ENCODE assay signal across 15 cellular contexts in the genomic region with DNA sequence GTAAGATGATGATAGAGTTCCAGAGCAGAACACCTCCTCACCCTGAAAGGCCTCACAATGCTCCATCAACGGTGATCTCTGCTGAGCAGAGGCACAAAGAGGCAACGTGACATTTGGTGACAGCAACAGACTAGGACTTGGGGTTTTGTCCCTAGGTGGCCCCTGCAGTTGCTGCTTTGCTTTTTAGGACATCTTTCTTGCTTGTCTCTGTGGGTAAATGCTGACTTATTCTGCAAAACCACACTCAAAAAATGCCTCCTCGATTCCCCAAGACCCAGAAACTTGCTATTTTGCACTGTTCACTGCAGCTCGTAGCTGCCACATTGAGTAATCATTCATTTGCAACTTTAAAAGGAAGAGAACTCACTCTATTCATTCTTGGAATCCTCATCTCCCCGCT.
A peak's percentile ranks its signal among the peaks of the same experiment; 100 is the strongest.
DNase-seq lines count a peak whose midpoint lies in the region; ATAC-seq and TF ChIP-seq lines count a peak whose summit lies in the region.
"Had no signal": no experiment of that assay in that cellular context is flagged by ENCODE, and none has a peak within 500 bp of the region (broad histone marks: within the 10 kb centered on the region; RNA-seq: fewer than 3 reads in every experiment).

No MANE protein-coding gene starts in this region.

- H3K4me1 ChIP-seq in vagina, result no peaks in the 10 kb centered on the region
- H3K4me1 ChIP-seq: left ventricle myocardium inferior had no signal

- no peaks in the 10 kb centered on the region for H3K27me3 ChIP-seq in vagina

- peak overlapping the region; percentile 15 for H3K27ac ChIP-seq in vagina
- H3K27ac ChIP-seq: left ventricle myocardium inferior had no signal

- DNase-seq in activated naive CD4-positive, alpha-beta T cell treated with anti-CD3 and anti-CD28 coated beads, Interleukin-2, amount 50 U/mL, for 72 hours (ENCODE audit: low spot score in 2 of 2), result peak in 1 of 2 donors; percentile 23
- no peak for DNase-seq in activated naive CD4-positive, alpha-beta T cell treated with anti-CD3 and anti-CD28 coated beads, Interleukin-2, amount 50 U/mL, for 16 hours
- DNase-seq in activated B cell treated with CpG ODN at 0.5 μM for 24 hours (no peak), vagina (ENCODE audit: extremely low spot score in 2 of 2) (no peak), cerebellar nuclear complex (lab: John Stamatoyannopoulos, UW) (no peak), NCI-H69 (lab: John Stamatoyannopoulos, UW) (no peak)
- DNase-seq: aorta; effector memory CD8-positive, alpha-beta T cell; glutamatergic neuron; left ventricle myocardium inferior; nucleus accumbens; stimulated activated naive CD4-positive, alpha-beta T cell had no signal

- peak; percentile 15 to 73 for ATAC-seq in activated naive CD4-positive, alpha-beta T cell treated with anti-CD3 and anti-CD28 coated beads, Interleukin-2, amount 50 U/mL, for 72 hours
- ATAC-seq in HG02642 (IDR thresholded peaks at IDR 0.05; ENCODE audit: poor library complexity, unreplicated experiment) (peak; percentile 39), activated B cell treated with CpG ODN at 0.5 μM for 24 hours (ENCODE audit: low read depth) (no peak), GM21515 (IDR thresholded peaks at IDR 0.05; ENCODE audit: unreplicated experiment) (no peak)
- ATAC-seq: effector memory CD8-positive, alpha-beta T cell had no signal

- intact Hi-C loops in activated B cell treated with CpG ODN at 0.5 μM for 24 hours (cut with micrococcal nuclease) (loop anchor here (5.0 kb wide), 1 partner anchor 211 kb away; a partner anchor contains a TSS), vagina (cut with DNase I) (no loop called here)

- no peaks in the 10 kb centered on the region for H3K9me3 ChIP-seq in vagina
- H3K9me3 ChIP-seq: left ventricle myocardium inferior had no signal

- POLR2A ChIA-PET in activated B cell treated with CpG ODN at 0.5 μM for 24 hours (lab: Charles Lee), result no interaction called here

- H3K36me3 ChIP-seq in vagina, result no peaks in the 10 kb centered on the region
- H3K36me3 ChIP-seq: left ventricle myocardium inferior had no signal

- CTCF ChIA-PET in activated B cell treated with CpG ODN at 0.5 μM for 24 hours (lab: Charles Lee), result no interaction called here

- no peak overlapping the region for H3K4me3 ChIP-seq in vagina
- H3K4me3 ChIP-seq: left ventricle myocardium inferior had no signal

- peaks cover 64% of the 10 kb centered on the region for H3K4me1 Mint-ChIP-seq in activated B cell treated with CpG ODN at 0.5 μM for 24 hours

- H3K9me3 Mint-ChIP-seq in activated naive CD4-positive, alpha-beta T cell treated with anti-CD3 and anti-CD28 coated beads, Interleukin-2, amount 50 U/mL, for 72 hours, result no peaks in the 10 kb centered on the region
- no peaks in the 10 kb centered on the region for H3K9me3 Mint-ChIP-seq in activated B cell treated with CpG ODN at 0.5 μM for 24 hours
- H3K9me3 Mint-ChIP-seq: effector memory CD8-positive, alpha-beta T cell; IgD-negative memory B cell had no signal

- TF ChIP-seq CTCF in activated B cell treated with CpG ODN at 0.5 μM for 24 hours (IDR thresholded peaks at IDR 0.05), result no peak
- no peak for TF ChIP-seq CTCF in vagina (IDR thresholded peaks at IDR 0.05)

- H3K27ac Mint-ChIP-seq in activated naive CD4-positive, alpha-beta T cell treated with anti-CD3 and anti-CD28 coated beads, Interleukin-2, amount 50 U/mL, for 72 hours, result no peak overlapping the region
- H3K27ac Mint-ChIP-seq in activated B cell treated with CpG ODN at 0.5 μM for 24 hours, result peak overlapping the region; percentile 37
- H3K27ac Mint-ChIP-seq: effector memory CD8-positive, alpha-beta T cell had no signal

- peaks cover 2% of the 10 kb centered on the region for H3K27me3 Mint-ChIP-seq in activated B cell treated with CpG ODN at 0.5 μM for 24 hours

- H3K4me3 Mint-ChIP-seq in activated B cell treated with CpG ODN at 0.5 μM for 24 hours, result no peak overlapping the region
- H3K4me3 Mint-ChIP-seq: effector memory CD8-positive, alpha-beta T cell had no signal

- H3K36me3 Mint-ChIP-seq in activated naive CD4-positive, alpha-beta T cell treated with anti-CD3 and anti-CD28 coated beads, Interleukin-2, amount 50 U/mL, for 72 hours, result no peaks in the 10 kb centered on the region
- H3K36me3 Mint-ChIP-seq in activated B cell treated with CpG ODN at 0.5 μM for 24 hours (ENCODE audit: low read depth), result no peaks in the 10 kb centered on the region
- H3K36me3 Mint-ChIP-seq: IgD-negative memory B cell had no signal

- TF ChIP-seq POLR2A in vagina (IDR thresholded peaks at IDR 0.05), result no peak

Comparison
In these comparisons a context has a peak if more than half of its experiments do, and no peak if none do; other contexts are left out.
1. ATAC-seq: peak in activated naive CD4-positive, alpha-beta T cell treated with anti-CD3 and anti-CD28 coated beads, Interleukin-2, amount 50 U/mL, for 72 hours (2 of 2) and HG02642 (single experiment); none in activated B cell treated with CpG ODN at 0.5 μM for 24 hours (single experiment) and GM21515 (single experiment).